In genomic region chr7:36879021-36879420, GRCh38 we compare ENCODE assay signal across 31 cellular contexts.
"Had no signal": no experiment of that assay in that cellular context is flagged by ENCODE, and none has a peak within 500 bp of the region (broad histone marks: within the 10 kb centered on the region; RNA-seq: fewer than 3 reads in every experiment).

No MANE protein-coding gene starts in this region.

- H3K27me3 ChIP-seq: adrenal gland, body of pancreas, brain microvascular endothelial cell, breast epithelium had no signal

- H3K9me3 ChIP-seq: adrenal gland, body of pancreas, breast epithelium had no signal

- FAIRE-seq: astrocyte, TTC549 had no signal

- H3K27ac ChIP-seq: adrenal gland, brain microvascular endothelial cell, breast epithelium, VCaP had no signal

- H3K4me3 ChIP-seq: adrenal gland, body of pancreas, breast epithelium had no signal

- H3K36me3 ChIP-seq: adrenal gland, brain microvascular endothelial cell, breast epithelium had no signal

- ATAC-seq: activated CD8-positive, alpha-beta T cell treated with anti-CD3 and anti-CD28 coated beads for 36 hours; activated T-cell treated with anti-CD3 and anti-CD28 coated beads, Interleukin-2, amount 50 U/mL, for 4 hours; activated T-helper 17 cell treated with anti-CD3 and anti-CD28 coated beads, Interleukin-2, amount 50 U/mL, for 72 hours had no signal

- H3K4me1 ChIP-seq: adrenal gland, breast epithelium had no signal

- DNase-seq: activated B cell treated with CpG ODN at 0.5 μM for 24 hours; activated CD4-positive, alpha-beta memory T cell treated with anti-CD3 and anti-CD28 coated beads for 36 hours; activated CD4-positive, alpha-beta T cell treated with anti-CD3 and anti-CD28 coated beads for 4 hours; activated CD4-positive, alpha-beta T cell treated with anti-CD3 and anti-CD28 coated beads, Interleukin-2, amount 10 ng/mL, durations not matched to agents 24 days and 14 days; activated CD4-positive, alpha-beta T cell treated with anti-CD3 and anti-CD28 coated beads, Interleukin-2, amount 50 U/mL, for 1 hour; activated CD4-positive, alpha-beta T cell treated with anti-CD3 and anti-CD28 coated beads, Interleukin-2, amount 50 U/mL, for 4 hours; activated CD4-positive, CD25-positive, alpha-beta regulatory T cell treated with anti-CD3 and anti-CD28 coated beads, Interleukin-2, amount 50 U/mL, for 72 hours; activated CD8-positive, alpha-beta memory T cell treated with anti-CD3 and anti-CD28 coated beads, Interleukin-2, amount 50 U/mL, for 4 hours; activated CD8-positive, alpha-beta T cell treated with anti-CD3 and anti-CD28 coated beads for 36 hours; activated effector memory CD4-positive, alpha-beta T cell treated with anti-CD3 and anti-CD28 coated beads, Interleukin-2, amount 50 U/mL, for 16 hours; activated gamma-delta T cell treated with Interleukin-2 at 50 U/mL for 16 hours; activated naive CD4-positive, alpha-beta T cell; activated naive CD4-positive, alpha-beta T cell treated with anti-CD3 and anti-CD28 coated beads for 36 hours; activated naive CD8-positive, alpha-beta T cell treated with anti-CD3 and anti-CD28 coated beads for 36 hours; activated T-cell treated with anti-CD3 and anti-CD28 coated beads for 4 hours; activated T-cell treated with anti-CD3 and anti-CD28 coated beads, Interleukin-2, amount 50 U/mL, for 1 hour; activated T-cell treated with anti-CD3 and anti-CD28 coated beads, Interleukin-2, amount 50 U/mL, for 4 hours; activated T-cell treated with anti-CD3 and anti-CD28 coated beads, Interleukin-2, amount 50 U/mL, for 72 hours; adrenal gland; amniotic stem cell; aorta; brain microvascular endothelial cell; central memory CD4-positive, alpha-beta T cell; T-helper 2 cell; T-helper 9 cell had no signal
